In the genomic region with DNA sequence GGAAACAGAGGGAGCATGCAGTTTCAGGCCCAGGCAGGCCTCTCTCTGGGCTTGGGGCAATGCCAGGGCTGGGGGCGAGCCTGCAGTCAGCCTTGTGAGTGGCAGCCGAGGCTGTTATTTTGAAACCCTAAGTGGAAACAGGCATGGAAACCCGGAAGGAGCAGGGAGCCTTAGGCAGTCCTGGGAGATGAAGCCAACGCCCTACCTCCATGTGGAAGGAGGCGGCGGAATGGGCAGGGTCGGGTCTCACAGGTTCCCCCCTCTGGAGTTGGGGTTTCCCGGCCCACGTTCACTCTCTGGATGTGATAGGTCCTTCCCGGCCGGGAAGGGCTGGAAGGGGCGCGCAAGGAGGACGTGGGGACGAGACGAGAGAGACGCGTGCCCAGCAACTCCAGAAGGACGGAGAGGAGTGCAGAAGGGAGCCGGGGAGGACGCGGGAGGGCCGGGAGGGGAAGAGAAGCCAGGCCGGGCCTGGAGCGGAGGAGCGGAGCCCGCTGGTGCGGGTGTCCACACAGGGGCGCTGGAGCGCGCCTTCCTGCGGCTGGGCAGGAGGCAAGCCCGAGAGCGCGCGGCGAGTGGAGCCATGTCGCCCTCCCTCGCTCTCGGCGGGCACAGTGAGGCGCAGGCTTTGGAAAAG, we compare ENCODE assay signal across 11 cellular contexts. TPM values are rescaled to one million over a fixed set of nuclear protein-coding genes. Genes with fewer than 3 reads are reported as not detected.
A peak's percentile ranks its signal among the peaks of the same experiment; 100 is the strongest.
DNase-seq lines count a peak whose midpoint lies in the region; ATAC-seq, FAIRE-seq and TF ChIP-seq lines count a peak whose summit lies in the region.
"Not testable (repeated sequence)": the region's sequence is repeated elsewhere in the genome, so short reads cannot be mapped to it uniquely, and the experiment has no call there.
"Had no signal": no experiment of that assay in that cellular context is flagged by ENCODE, and none has a peak within 500 bp of the region (broad histone marks: within the 10 kb centered on the region; RNA-seq: fewer than 3 reads in every experiment).

No MANE protein-coding gene starts in this region.

- H3K4me1 ChIP-seq in K562 (replicated peaks in 1 of 2; ENCODE audit: control insufficient read depth in 2 of 2, insufficient read depth in 2 of 2, low read length in 2 of 2); left lung; suprapubic skin: not testable (repeated sequence)

- not testable (repeated sequence) for H3K36me3 ChIP-seq in K562 (ENCODE audit: control insufficient read depth, insufficient read depth, low read length); left lung; suprapubic skin

- DNase-seq in ELF-1 (ENCODE audit: low read depth, low spot score) (peak; percentile 9), NCI-H146 (lab: John Stamatoyannopoulos, UW) (peak; percentile 58)
- not testable (repeated sequence) for DNase-seq in T-helper 17 cell; K562 (ENCODE audit: extremely low read depth in 1 of 4, low spot score in 3 of 4); Right ventricle myocardium inferior (ENCODE audit: missing footprints); left lung; omental fat pad (ENCODE audit: low spot score); suprapubic skin (ENCODE audit: low spot score in 2 of 2)

- not testable (repeated sequence) for H3K27ac Mint-ChIP-seq in T-helper 17 cell

- not testable (repeated sequence) for BruUV-seq in K562 (replicated peaks; lab: Mats Ljungman, UMichigan)

- not testable (repeated sequence) for H3K9ac ChIP-seq in K562 (ENCODE audit: insufficient read depth in 1 of 2, low read depth in 2 of 2, low read length in 2 of 2)

- not testable (repeated sequence) for H3K9me3 ChIP-seq in T-helper 17 cell (ENCODE audit: control insufficient read depth, low read length, poor library complexity, severe bottlenecking); K562 (replicated peaks; ENCODE audit: control insufficient read depth, insufficient read depth, low read depth, low read length); left lung; suprapubic skin

- no CpG with 5 or more reads among the region's 42 CpGs for WGBS in K562 (ENCODE audit: insufficient coverage, low coverage, missing lambda C conversion rate)
- 4% methylated on average over 28 of the region's 42 CpGs for WGBS in suprapubic skin

- ATAC-seq in T-helper 17 cell: peak; percentile 63
- peak; percentile 97 for ATAC-seq in K562
- ATAC-seq in Right ventricle myocardium inferior: peak; percentile 91
- ATAC-seq in left lung: peak; percentile 98
- peak; percentile 70 for ATAC-seq in omental fat pad (ENCODE audit: low FRiP score)

- in situ Hi-C loops in K562 (cut with MboI): loop anchor here (25.0 kb wide), 1 partner anchor 736 kb away; no protein-coding TSS in a partner anchor

- H3K4me3 Mint-ChIP-seq in T-helper 17 cell: not testable (repeated sequence)

- CTCF ChIA-PET in K562 (lab: Yijun Ruan, JAX; ENCODE audit: low intra/inter-chr PET ratio): not testable (repeated sequence)

- not testable (repeated sequence) for H4K20me1 ChIP-seq in K562 (replicated peaks; ENCODE audit: control insufficient read depth, insufficient read depth, low read length)

- not testable (repeated sequence) for H3K27me3 Mint-ChIP-seq in T-helper 17 cell

- H3K4me2 ChIP-seq in K562 (ENCODE audit: insufficient read depth, low read length): not testable (repeated sequence)

- not testable (repeated sequence) for H3K27me3 ChIP-seq in K562 (ENCODE audit: control insufficient read depth in 2 of 2, insufficient read depth in 2 of 2, low read length in 2 of 2)
- H3K27me3 ChIP-seq in left lung: peaks cover 0 to 25% of the 10 kb centered on the region in 2 donors
- peaks cover 15% of the 10 kb centered on the region for H3K27me3 ChIP-seq in suprapubic skin

- not testable (repeated sequence) for TF ChIP-seq POLR2A in K562 (conservative IDR thresholded peaks at IDR 0.05); suprapubic skin (IDR thresholded peaks at IDR 0.05)

- not testable (repeated sequence) for TF ChIP-seq EP300 in K562 (IDR thresholded peaks at IDR 0.05; ENCODE audit: low read length); suprapubic skin (IDR thresholded peaks at IDR 0.05)

- H3K4me3 ChIP-seq in K562, left lung: not testable (repeated sequence)
- peak overlapping the region; percentile 22 for H3K4me3 ChIP-seq in suprapubic skin

- not testable (repeated sequence) for H3K79me2 ChIP-seq in K562 (ENCODE audit: control insufficient read depth, insufficient read depth, low read length)

- intact Hi-C loops in K562 (cut with micrococcal nuclease); Right ventricle myocardium inferior (cut with DNase I); left lung (cut with DNase I): not testable (repeated sequence)

- H3K4me1 Mint-ChIP-seq in T-helper 17 cell: not testable (repeated sequence)

- POLR2A ChIA-PET in K562 (lab: Yijun Ruan, JAX): not testable (repeated sequence)

- not testable (repeated sequence) for H3K27ac ChIP-seq in K562 (ENCODE audit: extremely low read depth, low read depth, low read length); left lung; suprapubic skin

- not testable (repeated sequence) for H3K9me1 ChIP-seq in K562 (ENCODE audit: control insufficient read depth, insufficient read depth, low read length)

- not testable (repeated sequence) for H3K36me3 Mint-ChIP-seq in T-helper 17 cell (ENCODE audit: low read depth)

- FAIRE-seq in K562 (lab: Jason Lieb, UNC): not testable (repeated sequence)

- not testable (repeated sequence) for TF ChIP-seq CTCF in K562 (IDR thresholded peaks at IDR 0.05 in 2 of 3, conservative IDR thresholded peaks at IDR 0.05 in 1 of 3; ENCODE audit: insufficient read depth in 2 of 3, low read depth in 1 of 3, low read length in 3 of 3); left lung (IDR thresholded peaks at IDR 0.05); omental fat pad (IDR thresholded peaks at IDR 0.05); suprapubic skin (IDR thresholded peaks at IDR 0.05)

- TF ChIP-seq RAD21 in K562 (CRISPR knock-in tag; conservative IDR thresholded peaks at IDR 0.05 in 1 of 2, IDR thresholded peaks at IDR 0.05 in 1 of 2): not testable (repeated sequence)

- not testable (repeated sequence) for H2AFZ ChIP-seq in K562 (ENCODE audit: low read depth, low read length)

RNA-seq across cellular contexts. Expression of a gene that starts 1.1 kb away (rescaled TPM):
- total RNA-seq in T-helper 17 cell (not detected), K562 (2014; rRNA removed) (not detected in 2 replicates), K562 (2014; rRNA removed; fragmentation: Illumina TruSeq; extraction: Trizol) (not detected in 2 replicates), K562 (2015; rRNA removed; fragmentation: Illumina TruSeq; extraction: Trizol) (not detected in 2 replicates), K562 (2021) (not detected in 2 replicates), Right ventricle myocardium inferior (0.19 TPM), left lung (under 1 TPM; 0.29 to 0.52 TPM), omental fat pad (1 to 10 TPM in 2 of 4 donors, under 1 TPM in 2; 0.13 to 1.8 (median 1.3) TPM), suprapubic skin (10 to 100 TPM in 3 of 4 donors, under 1 TPM in 1; 0.30 to 11.8 (median 10.7) TPM)
- total RNA-seq in K562 (2011; cell fraction: chromatin; rRNA removed; ENCODE audit: low replicate concordance): not detected in 2 replicates
- not detected in 2 replicates for total RNA-seq in K562 (2011; cell fraction: nucleolus; rRNA removed)
- not detected in 2 replicates for total RNA-seq in K562 (2011; cell fraction: nucleoplasm; rRNA removed)
- polyA plus RNA-seq in K562 (2011; rRNA removed) (not detected in 2 replicates), K562 (2014; fragmentation: Illumina TruSeq; extraction: Trizol) (not detected in 2 replicates), K562 (2014; fragmentation: Nextera tagmentation; extraction: Ambion mirVana) (not detected), K562 (2014; rRNA removed) (not detected in 2 replicates)
- not detected in 2 replicates for polyA plus RNA-seq in K562 (2011; cell fraction: cytosol; rRNA removed)
- polyA plus RNA-seq in K562 (2011; cell fraction: nucleus; rRNA removed): not detected in 2 replicates
- polyA plus RNA-seq in K562 (2012): 0.01 TPM in 1 of 2 replicates, not detected in the other
- polyA minus RNA-seq in K562 (2011; rRNA and poly(A)+ RNA removed): not detected in 2 replicates
- polyA minus RNA-seq in K562 (2011; cell fraction: cytosol; rRNA and poly(A)+ RNA removed): not detected in 2 replicates
- polyA minus RNA-seq in K562 (2011; cell fraction: nucleus; rRNA and poly(A)+ RNA removed): not detected in 2 replicates
- total RNA-seq: natural killer cell, NCI-H460, pulmonary artery endothelial cell had no signal
